ENCODE assay signal across 8 cellular contexts in genomic region chr22:29837780-29838598, GRCh38. TPM values are rescaled to one million over a fixed set of nuclear protein-coding genes. Genes with fewer than 3 reads are reported as not detected.
A peak's percentile ranks its signal among the peaks of the same experiment; 100 is the strongest.
DNase-seq lines count a peak whose midpoint lies in the region; ATAC-seq, FAIRE-seq and TF ChIP-seq lines count a peak whose summit lies in the region.

Gene ASCC2 (minus strand): TSS chr22:29838274. CDS start chr22:29832325, 5,949 bp downstream.

- H3K4me3 ChIP-seq in HUES64 (ENCODE audit: low read length) = peak within 1 kb of the TSS; percentile 79
- H3K4me3 ChIP-seq in OCI-LY1 (ENCODE audit: low read depth, low read length, poor library complexity, severe bottlenecking) = peak within 1 kb of the TSS; percentile 94
- H3K4me3 ChIP-seq in mesodermal cell (ENCODE audit: extremely low read depth, insufficient read depth, low read length, poor library complexity, severe bottlenecking) = peak within 1 kb of the TSS; percentile 95

- H3K4me3 Mint-ChIP-seq in Calu3 (ENCODE audit: low read depth, unreplicated experiment) = peak within 1 kb of the TSS; percentile 81

- no TSS peak for BruUV-seq in Calu3 (replicated peaks; lab: Mats Ljungman, UMichigan)

- H3K27me3 ChIP-seq in HUES64 (ENCODE audit: insufficient read depth, low read length) (no peaks in the 10 kb centered on the region), OCI-LY1 (ENCODE audit: insufficient read depth, low read length) (no peaks in the 10 kb centered on the region)

- peak within 1 kb of the TSS; percentile 96 for H3K4me2 ChIP-seq in OCI-LY1 (ENCODE audit: low read length)

- H3K9ac ChIP-seq in HUES64 (ENCODE audit: low read depth, low read length) (peak within 1 kb of the TSS; percentile 47), OCI-LY1 (ENCODE audit: low read length) (peak within 1 kb of the TSS; percentile 76)

- H3K9me3 Mint-ChIP-seq in Calu3 (ENCODE audit: low read depth, unreplicated experiment) = no peaks in the 10 kb centered on the region

- peaks cover 10% of the 10 kb centered on the region for H3K79me2 ChIP-seq in OCI-LY1 (ENCODE audit: insufficient read depth, low read length)

- ATAC-seq in GM21447 (IDR thresholded peaks at IDR 0.05; ENCODE audit: unreplicated experiment) = peak; percentile 93

- H3K27ac Mint-ChIP-seq in Calu3 (ENCODE audit: unreplicated experiment) = peak within 1 kb of the TSS; percentile 70

- no peaks in the 10 kb centered on the region for H3F3A ChIP-seq in OCI-LY1 (ENCODE audit: insufficient read depth, low read length)

- H2AFZ ChIP-seq in OCI-LY1 (ENCODE audit: low read length) = peak within 1 kb of the TSS; percentile 57

- peak; percentile 99 for DNase-seq in Calu3
- DNase-seq in activated CD8-positive, alpha-beta memory T cell treated with anti-CD3 and anti-CD28 coated beads, Interleukin-2, amount 50 U/mL, for 48 hours = peak; percentile 99
- peak; percentile 97 to 99 for DNase-seq in stimulated activated CD8-positive, alpha-beta memory T cell treated with anti-CD3 and anti-CD28 coated beads, Interleukin-15, amount 100 ng/mL, for 4 hours (ENCODE audit: low read depth in 2 of 2)

- peaks cover 31% of the 10 kb centered on the region for H3K4me1 Mint-ChIP-seq in Calu3 (ENCODE audit: low read depth, unreplicated experiment)

- intact Hi-C loops in Calu3 (cut with micrococcal nuclease; ENCODE audit: unreplicated experiment) = no loop called here

- no peaks in the 10 kb centered on the region for H4K20me1 ChIP-seq in OCI-LY1 (ENCODE audit: insufficient read depth, low read length)

- FAIRE-seq in endometrium (lab: Jason Lieb, UNC) = peak; percentile 83

- H3K9me3 ChIP-seq in HUES64 (ENCODE audit: insufficient read depth, low read depth, low read length) (no peaks in the 10 kb centered on the region), OCI-LY1 (ENCODE audit: low read length) (no peaks in the 10 kb centered on the region), mesodermal cell (ENCODE audit: control insufficient read depth, low read length) (no peaks in the 10 kb centered on the region)

- H3K9me2 ChIP-seq in OCI-LY1 (ENCODE audit: low read depth, low read length) = no peaks in the 10 kb centered on the region

- H3K4me1 ChIP-seq in HUES64 (ENCODE audit: insufficient read depth, low read length) (peaks cover 6% of the 10 kb centered on the region; the same call in 1 of the 2 replicates), OCI-LY1 (ENCODE audit: insufficient read depth, low read length, severe bottlenecking) (peaks cover 22% of the 10 kb centered on the region), mesodermal cell (ENCODE audit: control insufficient read depth, insufficient read depth, low read length, poor library complexity, severe bottlenecking) (peaks cover 16% of the 10 kb centered on the region)

- H3K27ac ChIP-seq in HUES64 (ENCODE audit: low read depth, low read length) (peak within 1 kb of the TSS; percentile 33; the same call in 1 of the 2 replicates), OCI-LY1 (ENCODE audit: low read depth, low read length, poor library complexity, severe bottlenecking) (no peak within 1 kb of the TSS), mesodermal cell (ENCODE audit: low read depth, low read length, severe bottlenecking) (peak within 1 kb of the TSS; percentile 53)

- 1% methylated on average over 53 of the region's 53 CpGs for WGBS in HUES64
- 0 to 2% methylated on average over 36 to 51 of the region's 53 CpGs for WGBS in mesodermal cell (ENCODE audit: insufficient coverage in 2 of 2), 2 experiments

- CTCF ChIA-PET in Calu3 (lab: Charles Lee) = interaction anchor here (0.7 to 1.7 kb wide), 4 partner anchors 9 to 167 kb away, joined by 3 to 5 read pairs (median 3); partner anchors contain the start of gene MTMR3

- TF ChIP-seq CTCF in Calu3 (IDR thresholded peaks at IDR 0.05; ENCODE audit: unreplicated experiment) (no peak), OCI-LY1 (IDR thresholded peaks at IDR 0.05; ENCODE audit: low read length) (no peak)

- H3K27me3 Mint-ChIP-seq in Calu3 (ENCODE audit: unreplicated experiment) = no peaks in the 10 kb centered on the region

- peaks cover 37% of the 10 kb centered on the region for H3K36me3 Mint-ChIP-seq in Calu3 (ENCODE audit: insufficient read depth, unreplicated experiment)

- H3K36me3 ChIP-seq in HUES64 (ENCODE audit: insufficient read depth, low read length) (peaks cover 6% of the 10 kb centered on the region), OCI-LY1 (ENCODE audit: insufficient read depth, low read length) (peaks cover 21% of the 10 kb centered on the region; the same call in 1 of the 2 replicates), mesodermal cell (ENCODE audit: control insufficient read depth, insufficient read depth, low read length) (peaks cover 20% of the 10 kb centered on the region)

RNA-seq across cellular contexts. Expression of gene ASCC2, which starts in this region (rescaled TPM):
- 62.6 and 73.4 TPM in 2 replicates for total RNA-seq in Calu3 (2022)
- 29.6 TPM for polyA plus RNA-seq in HUES64 (2013, experiment 1 of 2)
- 24.5 TPM for polyA plus RNA-seq in HUES64 (2013, experiment 2 of 2)
- 42.2 TPM for polyA plus RNA-seq in mesodermal cell (2013, experiment 1 of 2)
- polyA plus RNA-seq in mesodermal cell (2013, experiment 2 of 2) = 39.2 TPM
